Comparison of ENCODE assay signal across 8 cellular contexts in the genomic region with DNA sequence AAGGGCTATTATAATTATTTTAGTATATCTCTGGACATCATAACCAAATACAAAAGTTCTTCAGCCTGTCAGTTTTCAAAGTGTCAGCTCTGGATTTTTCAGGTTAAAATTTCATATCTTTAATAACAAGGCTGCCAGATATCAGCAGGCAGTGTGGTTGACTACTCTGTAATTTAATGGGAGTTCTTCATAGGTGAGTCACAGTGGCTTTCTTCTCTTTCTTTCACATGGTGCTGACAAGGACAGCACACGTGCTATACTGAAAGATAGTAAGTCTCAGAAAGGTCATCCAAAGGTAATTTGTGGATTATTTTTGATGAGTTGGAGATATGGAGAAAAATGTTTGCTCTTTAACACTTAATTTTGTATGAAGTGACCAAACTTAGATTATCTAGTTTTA. TPM values are rescaled to one million over a fixed set of nuclear protein-coding genes. Genes with fewer than 3 reads are reported as not detected.
DNase-seq lines count a peak whose midpoint lies in the region; ATAC-seq, FAIRE-seq and TF ChIP-seq lines count a peak whose summit lies in the region.

No MANE protein-coding gene starts in this region.

- H3K4me1 Mint-ChIP-seq in astrocyte (ENCODE audit: low read depth, unreplicated experiment), result peaks cover 28% of the 10 kb centered on the region

- peak; percentile 12 for TF ChIP-seq EP300 in neural cell (conservative IDR thresholded peaks at IDR 0.05; ENCODE audit: poor library complexity, severe bottlenecking)

- FAIRE-seq in astrocyte (lab: Jason Lieb, UNC) (peak; percentile 90), GM12892 (lab: Jason Lieb, UNC) (no peak)

- H4K20me1 ChIP-seq in astrocyte (ENCODE audit: insufficient read depth, low read length), result peaks cover 1% of the 10 kb centered on the region
- no peaks in the 10 kb centered on the region for H4K20me1 ChIP-seq in neural cell (ENCODE audit: insufficient read depth)

- no peaks in the 10 kb centered on the region for H3K9me3 ChIP-seq in astrocyte (ENCODE audit: insufficient read depth, low read depth, low read length)
- no peaks in the 10 kb centered on the region for H3K9me3 ChIP-seq in neural cell (ENCODE audit: low read length)

- no peaks in the 10 kb centered on the region for H3K9me2 ChIP-seq in neural cell (ENCODE audit: insufficient read depth, low read length)

- no peak overlapping the region for H3K27ac Mint-ChIP-seq in astrocyte (ENCODE audit: unreplicated experiment)

- H3K36me3 Mint-ChIP-seq in astrocyte (ENCODE audit: low read depth, unreplicated experiment), result peaks cover 3% of the 10 kb centered on the region

- H3K9me3 Mint-ChIP-seq in astrocyte (ENCODE audit: unreplicated experiment), result no peaks in the 10 kb centered on the region

- no peak overlapping the region for H3K4me3 Mint-ChIP-seq in astrocyte (ENCODE audit: unreplicated experiment)

- DNase-seq in astrocyte (ENCODE audit: low read depth) (peak; percentile 82), activated T-cell treated with anti-CD3 and anti-CD28 coated beads for 4 hours (no peak), GM12892 (ENCODE audit: insufficient read length) (no peak)
- DNase-seq in stimulated activated CD8-positive, alpha-beta memory T cell treated with anti-CD3 and anti-CD28 coated beads, Interleukin-4, amount 100 ng/mL, for 48 hours, result no peak
- no peak for DNase-seq in stimulated activated naive CD4-positive, alpha-beta T cell treated with Interleukin-2 at 50 U/mL for 16 hours (lab: John Stamatoyannopoulos, UW)

- peaks cover 26% of the 10 kb centered on the region for H3K4me1 ChIP-seq in astrocyte (ENCODE audit: insufficient read depth, low read length)

- H3K27ac ChIP-seq in astrocyte (ENCODE audit: low read depth, low read length), result no peak overlapping the region
- no peak overlapping the region for H3K27ac ChIP-seq in neural cell (ENCODE audit: low read length)

- H3K4me2 ChIP-seq in astrocyte (ENCODE audit: low read length), result peak overlapping the region; percentile 13
- no peak overlapping the region for H3K4me2 ChIP-seq in neural cell (ENCODE audit: low read length)

- H3K27me3 ChIP-seq in astrocyte (ENCODE audit: insufficient read depth, low read length) (no peaks in the 10 kb centered on the region), neural cell (ENCODE audit: insufficient read depth, low read depth, low read length) (no peaks in the 10 kb centered on the region)

- TF ChIP-seq CTCF in astrocyte (IDR thresholded peaks at IDR 0.05; ENCODE audit: insufficient read depth, low read depth, low read length), result no peak
- TF ChIP-seq CTCF in neural cell (IDR thresholded peaks at IDR 0.05; ENCODE audit: poor library complexity, severe bottlenecking), result no peak

- ATAC-seq in GM18858 (IDR thresholded peaks at IDR 0.05; ENCODE audit: unreplicated experiment) (peak; percentile 55), HG03565 (IDR thresholded peaks at IDR 0.05; ENCODE audit: unreplicated experiment) (peak; percentile 53)

- no peaks in the 10 kb centered on the region for H3F3A ChIP-seq in neural cell (ENCODE audit: insufficient read depth, low read length, poor library complexity, severe bottlenecking)

- no peaks in the 10 kb centered on the region for H3K27me3 Mint-ChIP-seq in astrocyte (ENCODE audit: low read depth, unreplicated experiment)

- no peak for TF ChIP-seq POLR2A in GM12892 (IDR thresholded peaks at IDR 0.05; ENCODE audit: low read depth, low read length)

- H3K4me3 ChIP-seq in astrocyte (ENCODE audit: insufficient read depth, low read depth, low read length) (no peak overlapping the region), neural cell (ENCODE audit: low read length) (no peak overlapping the region)

- no peak for TF ChIP-seq RAD21 in neural cell (conservative IDR thresholded peaks at IDR 0.05)

- H3K9ac ChIP-seq in astrocyte (ENCODE audit: low read length) (no peak overlapping the region), neural cell (ENCODE audit: low read length) (no peak overlapping the region)

- no peak overlapping the region for H2AFZ ChIP-seq in astrocyte (ENCODE audit: low read depth, low read length)
- H2AFZ ChIP-seq in neural cell (ENCODE audit: low read depth, low read length), result no peak overlapping the region

- H3K79me2 ChIP-seq in astrocyte (ENCODE audit: insufficient read depth, low read length) (peaks cover 9% of the 10 kb centered on the region), neural cell (replicated peaks; ENCODE audit: insufficient read depth, low read length) (no peaks in the 10 kb centered on the region)

- H3K36me3 ChIP-seq in astrocyte (ENCODE audit: insufficient read depth, low read length) (no peaks in the 10 kb centered on the region), neural cell (ENCODE audit: insufficient read depth, low read length) (no peaks in the 10 kb centered on the region)

TF ChIP-seq in neural cell, 6 proteins besides CTCF, POLR2A, EP300 and RAD21:
- TF ChIP-seq MXI1 (conservative IDR thresholded peaks at IDR 0.05; ENCODE audit: poor library complexity, severe bottlenecking), result no peak
- TF ChIP-seq TAF1 (IDR thresholded peaks at IDR 0.05; ENCODE audit: low read depth), result no peak
- TF ChIP-seq, protein P1, sequence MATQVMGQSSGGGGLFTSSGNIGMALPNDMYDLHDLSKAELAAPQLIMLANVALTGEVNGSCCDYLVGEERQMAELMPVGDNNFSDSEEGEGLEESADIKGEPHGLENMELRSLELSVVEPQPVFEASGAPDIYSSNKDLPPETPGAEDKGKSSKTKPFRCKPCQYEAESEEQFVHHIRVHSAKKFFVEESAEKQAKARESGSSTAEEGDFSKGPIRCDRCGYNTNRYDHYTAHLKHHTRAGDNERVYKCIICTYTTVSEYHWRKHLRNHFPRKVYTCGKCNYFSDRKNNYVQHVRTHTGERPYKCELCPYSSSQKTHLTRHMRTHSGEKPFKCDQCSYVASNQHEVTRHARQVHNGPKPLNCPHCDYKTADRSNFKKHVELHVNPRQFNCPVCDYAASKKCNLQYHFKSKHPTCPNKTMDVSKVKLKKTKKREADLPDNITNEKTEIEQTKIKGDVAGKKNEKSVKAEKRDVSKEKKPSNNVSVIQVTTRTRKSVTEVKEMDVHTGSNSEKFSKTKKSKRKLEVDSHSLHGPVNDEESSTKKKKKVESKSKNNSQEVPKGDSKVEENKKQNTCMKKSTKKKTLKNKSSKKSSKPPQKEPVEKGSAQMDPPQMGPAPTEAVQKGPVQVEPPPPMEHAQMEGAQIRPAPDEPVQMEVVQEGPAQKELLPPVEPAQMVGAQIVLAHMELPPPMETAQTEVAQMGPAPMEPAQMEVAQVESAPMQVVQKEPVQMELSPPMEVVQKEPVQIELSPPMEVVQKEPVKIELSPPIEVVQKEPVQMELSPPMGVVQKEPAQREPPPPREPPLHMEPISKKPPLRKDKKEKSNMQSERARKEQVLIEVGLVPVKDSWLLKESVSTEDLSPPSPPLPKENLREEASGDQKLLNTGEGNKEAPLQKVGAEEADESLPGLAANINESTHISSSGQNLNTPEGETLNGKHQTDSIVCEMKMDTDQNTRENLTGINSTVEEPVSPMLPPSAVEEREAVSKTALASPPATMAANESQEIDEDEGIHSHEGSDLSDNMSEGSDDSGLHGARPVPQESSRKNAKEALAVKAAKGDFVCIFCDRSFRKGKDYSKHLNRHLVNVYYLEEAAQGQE (IDR thresholded peaks at IDR 0.05; ENCODE audit: borderline replicate concordance), result no peak
- TF ChIP-seq POLR2AphosphoS5 (IDR thresholded peaks at IDR 0.05), result peak; percentile 66
- TF ChIP-seq EZH2 (IDR thresholded peaks at IDR 0.05; ENCODE audit: borderline replicate concordance, insufficient read depth, low read length, poor library complexity, severe bottlenecking), result no peak
TF ChIP-seq in neural cell: peak in this region for 1.

RNA-seq across cellular contexts. Expression of a gene that starts 43.2 kb away (rescaled TPM):
- 97.6 and 98.5 TPM in 2 replicates for total RNA-seq in astrocyte
- polyA plus RNA-seq in neural cell, result 14.9 and 15.0 TPM in 2 replicates
- 24.3 and 31.8 TPM in 2 replicates for polyA minus RNA-seq in neural cell
- 15.1 TPM for polyA plus RNA-seq in GM12892 (2012; ENCODE audit: missing spikeins)
